In genomic region chr2:81250270-81250669, GRCh38 we compare ENCODE assay signal across 1 cellular context.
TF ChIP-seq lines count a peak whose summit lies in the region.

No MANE protein-coding gene starts in this region.

TF ChIP-seq in GM12878, 131 proteins besides CTCF, POLR2A, EP300 and RAD21 (continued from another document):
- TF ChIP-seq ZNF24 (IDR thresholded peaks at IDR 0.05) (0 out of 2 replicates have a peak, but pooled peaks have one; percentile 70), MTA2 (IDR thresholded peaks at IDR 0.05; ENCODE audit: low read depth) (peak; percentile 94), YY1 (IDR thresholded peaks at IDR 0.05; ENCODE audit: low read depth, low read length) (no peak), BMI1 (IDR thresholded peaks at IDR 0.05; ENCODE audit: borderline replicate concordance) (peak; percentile 71; the same call in 1 of the 2 replicates), WRNIP1 (IDR thresholded peaks at IDR 0.05; ENCODE audit: borderline replicate concordance, low read depth, low read length) (no peak), TCF12 (IDR thresholded peaks at IDR 0.05; ENCODE audit: low read depth, low read length) (0 out of 2 replicates have a peak, but pooled peaks have one; percentile 18), BHLHE40 (IDR thresholded peaks at IDR 0.05; ENCODE audit: borderline replicate concordance in 1 of 2, low read depth in 2 of 2, low read length in 1 of 2) (peak; percentile 43 to 57; a peak in 2 of 4 replicates)
- TF ChIP-seq, protein P1, sequence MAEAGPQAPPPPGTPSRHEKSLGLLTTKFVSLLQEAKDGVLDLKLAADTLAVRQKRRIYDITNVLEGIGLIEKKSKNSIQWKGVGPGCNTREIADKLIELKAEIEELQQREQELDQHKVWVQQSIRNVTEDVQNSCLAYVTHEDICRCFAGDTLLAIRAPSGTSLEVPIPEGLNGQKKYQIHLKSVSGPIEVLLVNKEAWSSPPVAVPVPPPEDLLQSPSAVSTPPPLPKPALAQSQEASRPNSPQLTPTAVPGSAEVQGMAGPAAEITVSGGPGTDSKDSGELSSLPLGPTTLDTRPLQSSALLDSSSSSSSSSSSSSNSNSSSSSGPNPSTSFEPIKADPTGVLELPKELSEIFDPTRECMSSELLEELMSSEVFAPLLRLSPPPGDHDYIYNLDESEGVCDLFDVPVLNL (IDR thresholded peaks at IDR 0.05; ENCODE audit: low read depth, low read length) = no peak
